1 cellular context compared by ENCODE assay signal in the genomic region with DNA sequence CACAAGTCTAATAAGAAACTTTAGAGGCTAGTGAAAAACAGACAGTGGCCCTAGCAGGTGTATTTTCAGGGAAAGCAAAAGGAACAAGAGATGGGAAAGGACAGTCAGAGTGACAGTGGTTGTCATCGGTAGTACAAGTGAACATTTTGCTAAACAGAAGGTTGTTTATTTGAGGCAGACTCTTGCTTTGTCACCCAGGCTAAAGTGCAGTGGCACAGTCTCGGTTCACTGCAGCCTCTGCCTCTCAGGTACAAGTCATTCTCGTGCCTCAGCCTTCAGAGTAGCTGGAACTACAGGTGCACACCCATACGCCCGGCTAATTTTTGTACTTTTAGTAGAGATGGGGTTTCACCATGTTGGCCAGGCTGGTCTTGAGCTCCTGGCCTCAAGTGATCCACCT.
TF ChIP-seq lines count a peak whose summit lies in the region.

No MANE protein-coding gene starts in this region.

TF ChIP-seq in HepG2, 621 proteins besides CTCF, POLR2A, EP300 and RAD21 (continued from another document):
- no peak for TF ChIP-seq FOXO4 (CRISPR knock-in tag; conservative IDR thresholded peaks at IDR 0.05)
- TF ChIP-seq POLR2G (IDR thresholded peaks at IDR 0.05; ENCODE audit: low read depth, low read length), result no peak
- no peak for TF ChIP-seq ZBTB1 (CRISPR knock-in tag; IDR thresholded peaks at IDR 0.05; ENCODE audit: borderline replicate concordance)
- TF ChIP-seq ZNF224 (CRISPR knock-in tag; IDR thresholded peaks at IDR 0.05), result no peak
- TF ChIP-seq, protein P1, sequence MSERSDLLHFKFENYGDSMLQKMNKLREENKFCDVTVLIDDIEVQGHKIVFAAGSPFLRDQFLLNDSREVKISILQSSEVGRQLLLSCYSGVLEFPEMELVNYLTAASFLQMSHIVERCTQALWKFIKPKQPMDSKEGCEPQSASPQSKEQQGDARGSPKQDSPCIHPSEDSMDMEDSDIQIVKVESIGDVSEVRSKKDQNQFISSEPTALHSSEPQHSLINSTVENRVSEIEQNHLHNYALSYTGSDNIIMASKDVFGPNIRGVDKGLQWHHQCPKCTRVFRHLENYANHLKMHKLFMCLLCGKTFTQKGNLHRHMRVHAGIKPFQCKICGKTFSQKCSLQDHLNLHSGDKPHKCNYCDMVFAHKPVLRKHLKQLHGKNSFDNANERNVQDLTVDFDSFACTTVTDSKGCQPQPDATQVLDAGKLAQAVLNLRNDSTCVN (CRISPR knock-in tag; IDR thresholded peaks at IDR 0.05; ENCODE audit: borderline replicate concordance), result no peak
- TF ChIP-seq ZNF552 (CRISPR knock-in tag; IDR thresholded peaks at IDR 0.05; ENCODE audit: borderline replicate concordance), result no peak
- no peak for TF ChIP-seq RCOR2 (CRISPR knock-in tag; IDR thresholded peaks at IDR 0.05)
- TF ChIP-seq ZNF782 (CRISPR knock-in tag; IDR thresholded peaks at IDR 0.05; ENCODE audit: borderline replicate concordance), result no peak
- no peak for TF ChIP-seq ZNF33A (CRISPR knock-in tag; IDR thresholded peaks at IDR 0.05; ENCODE audit: borderline replicate concordance)
- TF ChIP-seq MAFG (CRISPR knock-in tag; IDR thresholded peaks at IDR 0.05), result no peak
- no peak for TF ChIP-seq ZBTB38 (CRISPR knock-in tag; IDR thresholded peaks at IDR 0.05)
